In genomic region chrX:16160729-16161128, GRCh38 we compare ENCODE assay signal across 15 cellular contexts. TPM values are rescaled to one million over a fixed set of nuclear protein-coding genes. Genes with fewer than 3 reads are reported as not detected.
DNase-seq lines count a peak whose midpoint lies in the region; ATAC-seq, FAIRE-seq and TF ChIP-seq lines count a peak whose summit lies in the region.
"Had no signal": no experiment of that assay in that cellular context is flagged by ENCODE, and none has a peak within 500 bp of the region (broad histone marks: within the 10 kb centered on the region; RNA-seq: fewer than 3 reads in every experiment).

No MANE protein-coding gene starts in this region.

- H3K4me3 ChIP-seq in epithelial cell of esophagus (ENCODE audit: low read length) (no peak overlapping the region), ascending aorta (no peak overlapping the region)
- H3K4me3 ChIP-seq: GM23338, neural progenitor cell, stomach had no signal

- DNase-seq in GM12891 (ENCODE audit: insufficient read length, low spot score) (no peak), RKO (ENCODE audit: low spot score) (peak; percentile 95), epithelial cell of esophagus (ENCODE audit: low read depth) (peak; percentile 76), osteocyte (ENCODE audit: extremely low spot score, unreplicated experiment) (no peak), ascending aorta (ENCODE audit: low spot score in 2 of 2) (no peak), omental fat pad (ENCODE audit: low spot score) (no peak), glutamatergic neuron (no peak)
- DNase-seq: activated T-cell treated with anti-CD3 and anti-CD28 coated beads, Interleukin-2, amount 50 U/mL, for 48 hours; NCI-H1105; stomach; WERI-Rb-1 had no signal

- no peaks in the 10 kb centered on the region for H3K27me3 ChIP-seq in ascending aorta
- H3K27me3 ChIP-seq: neural progenitor cell, stomach had no signal

- H3K27ac Mint-ChIP-seq in osteocyte (ENCODE audit: unreplicated experiment) (peak overlapping the region; percentile 46), glutamatergic neuron (ENCODE audit: unreplicated experiment) (no peak overlapping the region)
- H3K27ac Mint-ChIP-seq: GM23338, neural progenitor cell had no signal

- H3K36me3 Mint-ChIP-seq in osteocyte (ENCODE audit: unreplicated experiment) (peaks cover 1% of the 10 kb centered on the region), glutamatergic neuron (ENCODE audit: unreplicated experiment) (no peaks in the 10 kb centered on the region)

- FAIRE-seq in GM12891 (lab: Jason Lieb, UNC): peak; percentile 5
- FAIRE-seq: colon had no signal

- intact Hi-C loops in ascending aorta (cut with DNase I): no loop called here

- H3K27me3 Mint-ChIP-seq in osteocyte (ENCODE audit: unreplicated experiment): no peaks in the 10 kb centered on the region
- no peaks in the 10 kb centered on the region for H3K27me3 Mint-ChIP-seq in glutamatergic neuron (ENCODE audit: unreplicated experiment)

- no peak for ATAC-seq in omental fat pad (ENCODE audit: low FRiP score)
- no peak for ATAC-seq in GM21367 (IDR thresholded peaks at IDR 0.05; ENCODE audit: unreplicated experiment)
- ATAC-seq: GM23338 had no signal

- TF ChIP-seq POLR2A in GM12891 (IDR thresholded peaks at IDR 0.05; ENCODE audit: low read depth, low read length): no peak

- H3K36me3 ChIP-seq in ascending aorta: no peaks in the 10 kb centered on the region
- H3K36me3 ChIP-seq: neural progenitor cell, stomach, WERI-Rb-1 had no signal

- H3K9me3 ChIP-seq in ascending aorta: peaks cover 0 to 3% of the 10 kb centered on the region in 2 donors
- H3K9me3 ChIP-seq: stomach had no signal

- no peaks in the 10 kb centered on the region for H3K4me1 ChIP-seq in ascending aorta
- H3K4me1 ChIP-seq: stomach had no signal

- H3K27ac ChIP-seq in ascending aorta: no peak overlapping the region
- H3K27ac ChIP-seq: neural progenitor cell, stomach, WERI-Rb-1 had no signal

- H3K9me3 Mint-ChIP-seq in osteocyte (ENCODE audit: unreplicated experiment): no peaks in the 10 kb centered on the region
- no peaks in the 10 kb centered on the region for H3K9me3 Mint-ChIP-seq in glutamatergic neuron (ENCODE audit: unreplicated experiment)
- H3K9me3 Mint-ChIP-seq: GM23338 had no signal

- H3K4me3 Mint-ChIP-seq in osteocyte (ENCODE audit: unreplicated experiment) (no peak overlapping the region), glutamatergic neuron (ENCODE audit: unreplicated experiment) (no peak overlapping the region)
- H3K4me3 Mint-ChIP-seq: GM23338, neural progenitor cell had no signal

- H3K4me1 Mint-ChIP-seq in osteocyte (ENCODE audit: unreplicated experiment): peaks cover 14% of the 10 kb centered on the region
- H3K4me1 Mint-ChIP-seq in glutamatergic neuron (ENCODE audit: low read depth, unreplicated experiment): no peaks in the 10 kb centered on the region

- TF ChIP-seq CTCF in epithelial cell of esophagus (IDR thresholded peaks at IDR 0.05; ENCODE audit: insufficient read depth, low read depth, low read length, missing control alignments) (no peak), osteocyte (IDR thresholded peaks at IDR 0.05) (no peak), ascending aorta (IDR thresholded peaks at IDR 0.05) (no peak), omental fat pad (IDR thresholded peaks at IDR 0.05) (no peak), glutamatergic neuron (IDR thresholded peaks at IDR 0.05; ENCODE audit: partially characterized antibody, unreplicated experiment) (no peak)

TF ChIP-seq in GM12891, 5 proteins besides CTCF, POLR2A, EP300 and RAD21:
- TF ChIP-seq POU2F2 (IDR thresholded peaks at IDR 0.05; ENCODE audit: low read depth, low read length) (no peak), PAX5 (IDR thresholded peaks at IDR 0.05; ENCODE audit: insufficient read depth, low read length, severe bottlenecking) (no peak), SPI1 (IDR thresholded peaks at IDR 0.05; ENCODE audit: low read depth, low read length) (no peak), POLR2AphosphoS5 (IDR thresholded peaks at IDR 0.05; ENCODE audit: low read depth, low read length) (no peak), TAF1 (IDR thresholded peaks at IDR 0.05; ENCODE audit: low read depth, low read length) (no peak)

RNA-seq across cellular contexts. Expression of gene MAGEB17, which starts 6.6 kb away (rescaled TPM):
- polyA plus RNA-seq in GM12891 (2012; ENCODE audit: low read depth, missing spikeins): not detected
- total RNA-seq in osteocyte (not detected in 2 replicates), ascending aorta (not detected), omental fat pad (not detected), glutamatergic neuron (ENCODE audit: unreplicated experiment) (not detected)
- total RNA-seq: stomach had no signal

RNA-seq across cellular contexts. Expression of gene GRPR, which starts 37.4 kb away (rescaled TPM):
- polyA plus RNA-seq in GM12891 (2012; ENCODE audit: low read depth, missing spikeins): not detected
- 4.0 and 4.7 TPM in 2 replicates for total RNA-seq in osteocyte
- 1.7 TPM for total RNA-seq in ascending aorta
- under 1 TPM in 1 of 4 donors, not detected in 3; 0.63 TPM for total RNA-seq in omental fat pad
- 0.56 TPM for total RNA-seq in glutamatergic neuron (ENCODE audit: unreplicated experiment)

Comparison
In these comparisons a context has a peak if more than half of its experiments do, and no peak if none do; other contexts are left out.
1. DNase-seq: peak in RKO (single experiment) and epithelial cell of esophagus (single experiment); none in GM12891 (single experiment), osteocyte (single experiment), ascending aorta (0 of 2), omental fat pad (single experiment) and glutamatergic neuron (single experiment).